In genomic region chr18:49227456-49227855, GRCh38 we compare ENCODE assay signal across 12 cellular contexts.
DNase-seq lines count a peak whose midpoint lies in the region; ATAC-seq and TF ChIP-seq lines count a peak whose summit lies in the region.
"Had no signal": no experiment of that assay in that cellular context is flagged by ENCODE, and none has a peak within 500 bp of the region (broad histone marks: within the 10 kb centered on the region; RNA-seq: fewer than 3 reads in every experiment).

No MANE protein-coding gene starts in this region.

- peaks cover 12% of the 10 kb centered on the region for H3K4me1 ChIP-seq in CD8-positive, alpha-beta memory T cell (ENCODE audit: insufficient read depth, low read length)
- H3K4me1 ChIP-seq in smooth muscle cell (ENCODE audit: low read depth) (no peaks in the 10 kb centered on the region), OCI-LY7 (ENCODE audit: insufficient read depth, low read length, poor library complexity, severe bottlenecking) (no peaks in the 10 kb centered on the region), esophagus squamous epithelium (peaks cover 0 to 8% (median 0%) of the 10 kb centered on the region in 3 donors)
- H3K4me1 ChIP-seq: BE2C had no signal

- no TSS peak for BruUV-seq in OCI-LY7 (replicated peaks; lab: Mats Ljungman, UMichigan)

- TF ChIP-seq POLR2A in esophagus squamous epithelium (IDR thresholded peaks at IDR 0.05) = no peak

- no peaks in the 10 kb centered on the region for H3K9me3 Mint-ChIP-seq in CD8-positive, alpha-beta memory T cell
- H3K9me3 Mint-ChIP-seq: activated B cell treated with CpG ODN at 0.5 μM for 24 hours had no signal

- H3K27ac ChIP-seq in CD8-positive, alpha-beta memory T cell (ENCODE audit: low read depth, low read length) = no peak overlapping the region
- peak overlapping the region; percentile 41 for H3K27ac ChIP-seq in smooth muscle cell (ENCODE audit: low read depth)
- no peak overlapping the region for H3K27ac ChIP-seq in OCI-LY7 (ENCODE audit: low read depth, low read length, poor library complexity, severe bottlenecking)
- H3K27ac ChIP-seq in esophagus squamous epithelium = peak overlapping the region in 2 of 4 donors; percentile 12 to 42

- H3K4me3 ChIP-seq in CD8-positive, alpha-beta memory T cell (ENCODE audit: low read length) = no peak overlapping the region
- H3K4me3 ChIP-seq in smooth muscle cell (no peak overlapping the region), OCI-LY7 (ENCODE audit: low read depth, low read length, poor library complexity, severe bottlenecking) (no peak overlapping the region), esophagus squamous epithelium (no peak overlapping the region)

- no peaks in the 10 kb centered on the region for H3K36me3 ChIP-seq in CD8-positive, alpha-beta memory T cell (ENCODE audit: insufficient read depth, low read length)
- no peaks in the 10 kb centered on the region for H3K36me3 ChIP-seq in smooth muscle cell (ENCODE audit: low read depth)
- H3K36me3 ChIP-seq in OCI-LY7 (ENCODE audit: insufficient read depth, low read length) = peaks cover 4% of the 10 kb centered on the region; the same call in 1 of the 2 replicates
- H3K36me3 ChIP-seq in esophagus squamous epithelium = peaks cover 0 to 7% (median 0%) of the 10 kb centered on the region in 3 donors
- H3K36me3 ChIP-seq: BE2C had no signal

- WGBS in smooth muscle cell (ENCODE audit: low lambda C conversion rate) = 75% methylated on average over 1 of the region's 1 CpG
- 37 to 43% methylated on average over 1 of the region's 1 CpG for WGBS in esophagus squamous epithelium, 2 donors

- no peaks in the 10 kb centered on the region for H3K27me3 ChIP-seq in CD8-positive, alpha-beta memory T cell (ENCODE audit: insufficient read depth, low read length, poor library complexity, severe bottlenecking)
- H3K27me3 ChIP-seq in smooth muscle cell (ENCODE audit: low read depth) (no peaks in the 10 kb centered on the region), esophagus squamous epithelium (no peaks in the 10 kb centered on the region)
- H3K27me3 ChIP-seq: BE2C had no signal

- peak in 3 of 5 donors; percentile 33 to 59 (median 44) for DNase-seq in CD8-positive, alpha-beta memory T cell
- DNase-seq in T-helper 2 cell (peak in 3 of 5 experiments; percentile 19 to 73 (median 54)), smooth muscle cell (lab: John Stamatoyannopoulos, UW; ENCODE audit: unreplicated experiment) (no peak), OCI-LY7 (ENCODE audit: low spot score) (no peak), esophagus squamous epithelium (lab: John Stamatoyannopoulos, UW) (no peak), dermis blood vessel endothelial cell (no peak)
- peak; percentile 11 for DNase-seq in activated naive CD4-positive, alpha-beta T cell treated with anti-CD3 and anti-CD28 coated beads, Interleukin-2, amount 50 U/mL, for 16 hours
- DNase-seq: activated B cell treated with CpG ODN at 0.5 μM for 24 hours, BE2C, NCI-H2081 had no signal

- peak overlapping the region in 7 of 8 donors; percentile 10 to 78 (median 67) for H3K27ac Mint-ChIP-seq in CD8-positive, alpha-beta memory T cell
- H3K27ac Mint-ChIP-seq: activated B cell treated with CpG ODN at 0.5 μM for 24 hours had no signal

- H3K4me2 ChIP-seq in smooth muscle cell = no peak overlapping the region
- H3K4me2 ChIP-seq in OCI-LY7 (ENCODE audit: low read length) = no peak overlapping the region

- H3K4me1 Mint-ChIP-seq in CD8-positive, alpha-beta memory T cell = peaks cover 20 to 33% (median 25%) of the 10 kb centered on the region in 3 donors
- H3K4me1 Mint-ChIP-seq: activated B cell treated with CpG ODN at 0.5 μM for 24 hours had no signal

- no peaks in the 10 kb centered on the region for H3K27me3 Mint-ChIP-seq in CD8-positive, alpha-beta memory T cell
- H3K27me3 Mint-ChIP-seq: activated B cell treated with CpG ODN at 0.5 μM for 24 hours had no signal

- H2AFZ ChIP-seq in smooth muscle cell (ENCODE audit: low read depth) (no peak overlapping the region), OCI-LY7 (ENCODE audit: low read length) (no peak overlapping the region)

- intact Hi-C loops in OCI-LY7 (cut with micrococcal nuclease; ENCODE audit: unreplicated experiment) (no loop called here), esophagus squamous epithelium (cut with DNase I) (no loop called here)

- POLR2A ChIA-PET in CD8-positive, alpha-beta memory T cell (lab: Charles Lee) = no interaction called here
- POLR2A ChIA-PET in OCI-LY7 (lab: Charles Lee) = no interaction called here

- H3K36me3 Mint-ChIP-seq in CD8-positive, alpha-beta memory T cell = peaks cover 12 to 26% (median 22%) of the 10 kb centered on the region in 3 donors

- H3K9me3 ChIP-seq in CD8-positive, alpha-beta memory T cell (ENCODE audit: low read length) = no peaks in the 10 kb centered on the region
- H3K9me3 ChIP-seq in smooth muscle cell (replicated peaks; ENCODE audit: low read depth) (no peaks in the 10 kb centered on the region), OCI-LY7 (ENCODE audit: low read length) (no peaks in the 10 kb centered on the region), esophagus squamous epithelium (no peaks in the 10 kb centered on the region)
- H3K9me3 ChIP-seq: BE2C had no signal

- no peak overlapping the region for H3K9ac ChIP-seq in smooth muscle cell (ENCODE audit: low read depth)

- ATAC-seq in GM18498 (IDR thresholded peaks at IDR 0.05; ENCODE audit: unreplicated experiment) = no peak
- ATAC-seq: Panc1 had no signal

- no peak for TF ChIP-seq CTCF in smooth muscle cell (IDR thresholded peaks at IDR 0.05; ENCODE audit: borderline replicate concordance, insufficient read depth, poor library complexity, severe bottlenecking)
- no peak for TF ChIP-seq CTCF in OCI-LY7 (conservative IDR thresholded peaks at IDR 0.05; ENCODE audit: low read length)
- TF ChIP-seq CTCF in esophagus squamous epithelium (IDR thresholded peaks at IDR 0.05) = no peak

- no peaks in the 10 kb centered on the region for H3K9me2 ChIP-seq in OCI-LY7 (ENCODE audit: insufficient read depth, low read length)

- H4K20me1 ChIP-seq in smooth muscle cell (ENCODE audit: low read depth) (no peaks in the 10 kb centered on the region), OCI-LY7 (ENCODE audit: insufficient read depth, low read length) (no peaks in the 10 kb centered on the region)

- H3K79me2 ChIP-seq in smooth muscle cell (ENCODE audit: low read depth) = no peaks in the 10 kb centered on the region
- no peaks in the 10 kb centered on the region for H3K79me2 ChIP-seq in OCI-LY7 (ENCODE audit: insufficient read depth, low read depth, low read length)

- CTCF ChIA-PET in CD8-positive, alpha-beta memory T cell (lab: Charles Lee) = no interaction called here
- CTCF ChIA-PET in OCI-LY7 (lab: Charles Lee; ENCODE audit: unreplicated experiment) = no interaction called here

- no peak overlapping the region for H3K4me3 Mint-ChIP-seq in CD8-positive, alpha-beta memory T cell
- H3K4me3 Mint-ChIP-seq: activated B cell treated with CpG ODN at 0.5 μM for 24 hours had no signal

- H3F3A ChIP-seq in smooth muscle cell (ENCODE audit: low read depth) = no peaks in the 10 kb centered on the region

Comparison
In these comparisons a context has a peak if more than half of its experiments do, and no peak if none do; other contexts are left out.
1. DNase-seq: peak in CD8-positive, alpha-beta memory T cell (3 of 5), T-helper 2 cell (3 of 5) and activated naive CD4-positive, alpha-beta T cell treated with anti-CD3 and anti-CD28 coated beads, Interleukin-2, amount 50 U/mL, for 16 hours (single experiment); none in smooth muscle cell (single experiment), OCI-LY7 (single experiment), esophagus squamous epithelium (single experiment) and dermis blood vessel endothelial cell (single experiment).